In the genomic region with DNA sequence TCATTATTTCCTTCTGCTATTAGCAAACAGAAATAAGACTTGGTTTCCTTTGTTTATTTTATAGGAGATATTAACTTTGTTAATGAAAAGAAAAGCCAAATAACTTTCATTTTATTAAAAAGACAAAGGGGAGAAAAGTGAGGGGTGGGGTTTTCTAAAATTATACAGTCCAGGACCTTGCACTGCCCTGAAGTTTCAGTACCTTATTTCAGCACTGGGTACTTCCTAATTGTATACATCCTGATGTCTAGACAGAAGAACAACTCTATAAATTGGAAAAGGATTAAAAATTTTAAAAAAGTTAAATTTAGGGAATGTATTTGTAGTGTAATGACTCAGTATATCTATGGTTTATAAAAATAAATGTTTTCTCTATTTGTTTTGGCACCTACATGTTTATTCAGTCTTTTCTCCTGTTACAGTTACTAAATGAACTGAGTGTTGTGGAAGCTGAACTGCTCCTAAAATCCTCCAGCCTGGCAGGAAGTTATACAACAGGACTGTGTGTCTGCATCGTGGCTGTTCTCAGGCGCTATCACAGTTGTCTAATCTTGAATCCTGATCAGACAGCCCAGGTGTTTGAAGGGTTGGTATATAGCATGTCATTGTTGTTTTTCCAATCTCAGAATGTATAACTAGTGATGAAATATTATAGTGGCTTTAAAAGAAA, we compare ENCODE assay signal across 18 cellular contexts. TPM values are rescaled to one million over a fixed set of nuclear protein-coding genes. Genes with fewer than 3 reads are reported as not detected.
A peak's percentile ranks its signal among the peaks of the same experiment; 100 is the strongest.
DNase-seq lines count a peak whose midpoint lies in the region; ATAC-seq, FAIRE-seq and TF ChIP-seq lines count a peak whose summit lies in the region.
"Had no signal": no experiment of that assay in that cellular context is flagged by ENCODE, and none has a peak within 500 bp of the region (broad histone marks: within the 10 kb centered on the region; RNA-seq: fewer than 3 reads in every experiment).

No MANE protein-coding gene starts in this region.

- H3K4me1 Mint-ChIP-seq in endothelial cell (ENCODE audit: unreplicated experiment): peaks cover 15% of the 10 kb centered on the region
- peaks cover 5% of the 10 kb centered on the region for H3K4me1 Mint-ChIP-seq in stimulated activated naive CD8-positive, alpha-beta T cell treated with anti-CD3 and anti-CD28 coated beads, Interleukin-15, amount 100 ng/mL, for 72 hours
- H3K4me1 Mint-ChIP-seq: activated T-helper 17 cell treated with anti-CD3 and anti-CD28 coated beads, Interleukin-2, amount 50 U/mL, for 72 hours; CD8-positive, alpha-beta memory T cell; nephron had no signal

- no peak overlapping the region for H3K27ac ChIP-seq in OCI-LY3 (ENCODE audit: low read length)
- H3K27ac ChIP-seq in osteoblast (ENCODE audit: low read depth, low read length): no peak overlapping the region
- H3K27ac ChIP-seq in lower lobe of right lung: no peak overlapping the region

- H3K4me2 ChIP-seq in OCI-LY3 (ENCODE audit: low read length) (peak overlapping the region; percentile 24; the same call in 1 of the 2 replicates), osteoblast (ENCODE audit: insufficient read depth, low read length) (peak overlapping the region; percentile 65)

- no peak for ATAC-seq in lower lobe of right lung
- ATAC-seq in stimulated activated naive CD8-positive, alpha-beta T cell treated with anti-CD3 and anti-CD28 coated beads, Interleukin-15, amount 100 ng/mL, for 72 hours: no peak
- ATAC-seq: activated T-helper 17 cell treated with anti-CD3 and anti-CD28 coated beads, Interleukin-2, amount 50 U/mL, for 72 hours; Panc1 had no signal

- CTCF ChIA-PET in GM10248 (lab: Yijun Ruan, JAX): interaction anchor here (0.7 to 2.2 kb wide), 5 partner anchors 10 to 43 kb away, joined by 3 to 10 read pairs (median 4); partner anchors contain the start of gene P2RY12

- H3K27me3 ChIP-seq in OCI-LY3 (ENCODE audit: low read depth, low read length): no peaks in the 10 kb centered on the region
- no peaks in the 10 kb centered on the region for H3K27me3 ChIP-seq in osteoblast (ENCODE audit: insufficient read depth, low read length)
- H3K27me3 ChIP-seq in lower lobe of right lung (ENCODE audit: low read depth): no peaks in the 10 kb centered on the region
- H3K27me3 ChIP-seq: heart left ventricle had no signal

- H4K20me1 ChIP-seq in OCI-LY3 (ENCODE audit: insufficient read depth, low read length) (no peaks in the 10 kb centered on the region), osteoblast (ENCODE audit: insufficient read depth, low read length) (no peaks in the 10 kb centered on the region)

- no peak overlapping the region for H3K4me3 Mint-ChIP-seq in endothelial cell (ENCODE audit: unreplicated experiment)
- no peak overlapping the region for H3K4me3 Mint-ChIP-seq in stimulated activated naive CD8-positive, alpha-beta T cell treated with anti-CD3 and anti-CD28 coated beads, Interleukin-15, amount 100 ng/mL, for 72 hours
- H3K4me3 Mint-ChIP-seq: activated T-helper 17 cell treated with anti-CD3 and anti-CD28 coated beads, Interleukin-2, amount 50 U/mL, for 72 hours; CD8-positive, alpha-beta memory T cell; nephron; T-helper 1 cell treated with Interleukin-12 subunit alpha and Interleukin-12 subunit beta and Interleukin-4 antibody, amounts not matched to agents 30 μg/mL and 1 μg/mL, for 36 hours had no signal

- peaks cover 29% of the 10 kb centered on the region for H3K4me1 ChIP-seq in OCI-LY3 (ENCODE audit: low read length)
- peaks cover 11% of the 10 kb centered on the region for H3K4me1 ChIP-seq in osteoblast (ENCODE audit: insufficient read depth, low read length)
- H3K4me1 ChIP-seq in lower lobe of right lung: no peaks in the 10 kb centered on the region

- no peaks in the 10 kb centered on the region for H3K79me2 ChIP-seq in OCI-LY3 (ENCODE audit: low read length)
- no peaks in the 10 kb centered on the region for H3K79me2 ChIP-seq in osteoblast (ENCODE audit: insufficient read depth, low read length)

- no peak for FAIRE-seq in GM12891 (lab: Jason Lieb, UNC)

- intact Hi-C loops in lower lobe of right lung (cut with DNase I): no loop called here

- H3K36me3 ChIP-seq in OCI-LY3 (replicated peaks; ENCODE audit: low read depth, low read length) (no peaks in the 10 kb centered on the region), osteoblast (ENCODE audit: insufficient read depth, low read length) (no peaks in the 10 kb centered on the region), lower lobe of right lung (no peaks in the 10 kb centered on the region)
- H3K36me3 ChIP-seq: heart left ventricle had no signal

- TF ChIP-seq CTCF in OCI-LY3 (IDR thresholded peaks at IDR 0.05; ENCODE audit: low read depth, low read length) (no peak), endothelial cell (IDR thresholded peaks at IDR 0.05; ENCODE audit: unreplicated experiment) (no peak), osteoblast (IDR thresholded peaks at IDR 0.05; ENCODE audit: extremely low read depth, low read depth, low read length) (no peak), lower lobe of right lung (IDR thresholded peaks at IDR 0.05) (no peak), GM10248 (IDR thresholded peaks at IDR 0.05; ENCODE audit: control extremely low read depth, extremely low read depth, low read depth, missing control alignments) (no peak)

- POLR2A ChIA-PET in GM10248 (lab: Yijun Ruan, JAX): no interaction called here

- no peak overlapping the region for H3K9ac ChIP-seq in OCI-LY3 (ENCODE audit: low read length)

- H3K9me3 Mint-ChIP-seq in endothelial cell (ENCODE audit: unreplicated experiment): no peaks in the 10 kb centered on the region
- no peaks in the 10 kb centered on the region for H3K9me3 Mint-ChIP-seq in stimulated activated naive CD8-positive, alpha-beta T cell treated with anti-CD3 and anti-CD28 coated beads, Interleukin-15, amount 100 ng/mL, for 72 hours
- H3K9me3 Mint-ChIP-seq: activated T-helper 17 cell treated with anti-CD3 and anti-CD28 coated beads, Interleukin-2, amount 50 U/mL, for 72 hours; CD8-positive, alpha-beta memory T cell; nephron; T-helper 1 cell treated with Interleukin-12 subunit alpha and Interleukin-12 subunit beta and Interleukin-4 antibody, amounts not matched to agents 30 μg/mL and 1 μg/mL, for 36 hours had no signal

- no peak overlapping the region for H2AFZ ChIP-seq in OCI-LY3 (ENCODE audit: low read depth, low read length)
- H2AFZ ChIP-seq in osteoblast (ENCODE audit: low read length): peak overlapping the region; percentile 60

- peak overlapping the region; percentile 15 for H3K27ac Mint-ChIP-seq in endothelial cell (ENCODE audit: unreplicated experiment)
- no peak overlapping the region for H3K27ac Mint-ChIP-seq in stimulated activated naive CD8-positive, alpha-beta T cell treated with anti-CD3 and anti-CD28 coated beads, Interleukin-15, amount 100 ng/mL, for 72 hours
- H3K27ac Mint-ChIP-seq: activated T-helper 17 cell treated with anti-CD3 and anti-CD28 coated beads, Interleukin-2, amount 50 U/mL, for 72 hours; nephron; T-helper 1 cell treated with Interleukin-12 subunit alpha and Interleukin-12 subunit beta and Interleukin-4 antibody, amounts not matched to agents 30 μg/mL and 1 μg/mL, for 36 hours had no signal

- peaks cover 1% of the 10 kb centered on the region for H3K27me3 Mint-ChIP-seq in endothelial cell (ENCODE audit: unreplicated experiment)
- no peaks in the 10 kb centered on the region for H3K27me3 Mint-ChIP-seq in stimulated activated naive CD8-positive, alpha-beta T cell treated with anti-CD3 and anti-CD28 coated beads, Interleukin-15, amount 100 ng/mL, for 72 hours
- H3K27me3 Mint-ChIP-seq: activated T-helper 17 cell treated with anti-CD3 and anti-CD28 coated beads, Interleukin-2, amount 50 U/mL, for 72 hours had no signal

- no peaks in the 10 kb centered on the region for H3K36me3 Mint-ChIP-seq in endothelial cell (ENCODE audit: low read depth, unreplicated experiment)
- H3K36me3 Mint-ChIP-seq: CD8-positive, alpha-beta memory T cell had no signal

- TF ChIP-seq POLR2A in GM12891 (IDR thresholded peaks at IDR 0.05; ENCODE audit: low read depth, low read length): no peak

- DNase-seq in GM12891 (ENCODE audit: insufficient read length, low spot score) (no peak), endothelial cell (ENCODE audit: low spot score) (no peak), osteoblast (ENCODE audit: insufficient read length, low spot score, missing footprints) (no peak), T-helper 1 cell (no peak), lower lobe of right lung (no peak), GM10248 (ENCODE audit: extremely low spot score) (no peak)
- DNase-seq in stimulated activated naive CD8-positive, alpha-beta T cell treated with anti-CD3 and anti-CD28 coated beads, Interleukin-15, amount 100 ng/mL, for 72 hours: no peak
- DNase-seq: activated CD4-positive, alpha-beta T cell treated with anti-CD3 and anti-CD28 coated beads, Interleukin-2, amount 50 U/mL, for 1 hour; CD8-positive, alpha-beta memory T cell; heart left ventricle; left cardiac atrium; MM.1S; NCI-H2171 treated with DMSO at 0.1 percent for 48 hours had no signal

- H3K9me3 ChIP-seq in OCI-LY3 (ENCODE audit: insufficient read depth, low read length): no peaks in the 10 kb centered on the region
- H3K9me3 ChIP-seq in osteoblast (ENCODE audit: low read depth, low read length): no peaks in the 10 kb centered on the region
- no peaks in the 10 kb centered on the region for H3K9me3 ChIP-seq in lower lobe of right lung
- H3K9me3 ChIP-seq: heart left ventricle had no signal

- H3K4me3 ChIP-seq in OCI-LY3 (ENCODE audit: low read length) (no peak overlapping the region), osteoblast (ENCODE audit: insufficient read depth, low read length) (peak overlapping the region; percentile 20), lower lobe of right lung (no peak overlapping the region)
- H3K4me3 ChIP-seq: heart left ventricle had no signal

TF ChIP-seq in GM12891, 5 proteins besides CTCF, POLR2A, EP300 and RAD21:
- TF ChIP-seq TAF1 (IDR thresholded peaks at IDR 0.05; ENCODE audit: low read depth, low read length) (no peak), PAX5 (IDR thresholded peaks at IDR 0.05; ENCODE audit: insufficient read depth, low read length, severe bottlenecking) (no peak), POU2F2 (IDR thresholded peaks at IDR 0.05; ENCODE audit: low read depth, low read length) (no peak), SPI1 (IDR thresholded peaks at IDR 0.05; ENCODE audit: low read depth, low read length) (peak; percentile 40; the same call in 1 of the 2 replicates)
TF ChIP-seq in GM12891: peak in this region for 1.

RNA-seq across cellular contexts. Expression of gene P2RY13, which starts 27.6 kb away (rescaled TPM):
- polyA plus RNA-seq in GM12891 (2012; ENCODE audit: low read depth, missing spikeins): not detected
- total RNA-seq in endothelial cell (ENCODE audit: unreplicated experiment) (not detected), osteoblast (not detected in 2 replicates), lower lobe of right lung (14.4 TPM)
- total RNA-seq: activated T-helper 17 cell treated with anti-CD3 and anti-CD28 coated beads, Interleukin-2, amount 50 U/mL, for 72 hours; CD8-positive, alpha-beta memory T cell had no signal
- polyA plus RNA-seq: CD8-positive, alpha-beta memory T cell had no signal

RNA-seq across cellular contexts. Expression of gene P2RY12, which starts 27.6 kb away (rescaled TPM):
- polyA plus RNA-seq in GM12891 (2012; ENCODE audit: low read depth, missing spikeins): 0.10 TPM
- not detected for total RNA-seq in endothelial cell (ENCODE audit: unreplicated experiment)
- total RNA-seq in osteoblast: not detected in 2 replicates
- 6.2 TPM for total RNA-seq in lower lobe of right lung
- total RNA-seq: activated T-helper 17 cell treated with anti-CD3 and anti-CD28 coated beads, Interleukin-2, amount 50 U/mL, for 72 hours; CD8-positive, alpha-beta memory T cell had no signal
- polyA plus RNA-seq: CD8-positive, alpha-beta memory T cell had no signal

RNA-seq across cellular contexts. Expression of gene GPR87, which starts 40.3 kb away (rescaled TPM):
- 0.10 TPM for polyA plus RNA-seq in GM12891 (2012; ENCODE audit: low read depth, missing spikeins)
- 2.0 TPM for total RNA-seq in endothelial cell (ENCODE audit: unreplicated experiment)
- not detected in 2 replicates for total RNA-seq in osteoblast
- 0.24 TPM for total RNA-seq in lower lobe of right lung
- total RNA-seq: heart left ventricle, left cardiac atrium had no signal
- polyA plus RNA-seq: CD8-positive, alpha-beta memory T cell; heart left ventricle had no signal

Comparison
In these comparisons a context has a peak if more than half of its experiments do, and no peak if none do; other contexts are left out.
1. RNA of gene P2RY13, which starts 27.6 kb away (total RNA-seq): 14.4 TPM in lower lobe of right lung (single experiment); not detected in endothelial cell (single experiment) and not detected in osteoblast; every median in the first group is over 10 times any median in the second.